25 cellular contexts compared by ENCODE assay signal in genomic region chr13:105340061-105340606, GRCh38.
"Had no signal": no experiment of that assay in that cellular context is flagged by ENCODE, and none has a peak within 500 bp of the region (broad histone marks: within the 10 kb centered on the region; RNA-seq: fewer than 3 reads in every experiment).

No MANE protein-coding gene starts in this region.

- H3K27ac ChIP-seq: ascending aorta, SK-N-MC had no signal

- H3K9me3 Mint-ChIP-seq: activated naive CD4-positive, alpha-beta T cell treated with anti-CD3 and anti-CD28 coated beads, Interleukin-2, amount 50 U/mL, for 24 hours; activated T-cell treated with anti-CD3 and anti-CD28 coated beads, Interleukin-2, amount 50 U/mL, for 24 hours; activated T-helper 1 cell treated with anti-CD3 and anti-CD28 coated beads, Interleukin-12 subunit alpha, Interleukin-12 subunit beta, Interleukin-2, Interleukin-4 antibody, amounts not matched to agents 30 ng/mL and 10 ng/mL and 1 ng/mL, durations not matched to agents 14 hours and 24 hours and 36 hours; T-helper 1 cell treated with Interleukin-12 subunit alpha and Interleukin-12 subunit beta and Interleukin-4 antibody, amounts not matched to agents 30 μg/mL and 1 μg/mL, for 36 hours; WTC11 had no signal

- H3K9me3 ChIP-seq: ascending aorta had no signal

- H3K4me1 Mint-ChIP-seq: activated CD8-positive, alpha-beta memory T cell treated with anti-CD3 and anti-CD28 coated beads, Interleukin-2, amount 10 ng/mL, durations not matched to agents 7 days and 5 days; activated naive CD4-positive, alpha-beta T cell treated with anti-CD3 and anti-CD28 coated beads, Interleukin-2, amount 50 U/mL, for 24 hours; brain had no signal

- H3K36me3 ChIP-seq: ascending aorta had no signal

- H3K27ac Mint-ChIP-seq: activated CD8-positive, alpha-beta memory T cell treated with anti-CD3 and anti-CD28 coated beads, Interleukin-2, amount 10 ng/mL, durations not matched to agents 7 days and 5 days; activated naive CD4-positive, alpha-beta T cell treated with anti-CD3 and anti-CD28 coated beads, Interleukin-2, amount 50 U/mL, for 24 hours; activated T-cell treated with anti-CD3 and anti-CD28 coated beads, Interleukin-2, amount 50 U/mL, for 24 hours; activated T-helper 1 cell treated with anti-CD3 and anti-CD28 coated beads, Interleukin-12 subunit alpha, Interleukin-12 subunit beta, Interleukin-2, Interleukin-4 antibody, amounts not matched to agents 30 ng/mL and 10 ng/mL and 1 ng/mL, durations not matched to agents 14 hours and 24 hours and 36 hours; brain; T-helper 1 cell treated with Interleukin-12 subunit alpha and Interleukin-12 subunit beta and Interleukin-4 antibody, amounts not matched to agents 30 μg/mL and 1 μg/mL, for 36 hours; WTC11 had no signal

- H3K27me3 Mint-ChIP-seq: activated CD8-positive, alpha-beta memory T cell treated with anti-CD3 and anti-CD28 coated beads, Interleukin-2, amount 10 ng/mL, durations not matched to agents 7 days and 5 days; activated naive CD4-positive, alpha-beta T cell treated with anti-CD3 and anti-CD28 coated beads, Interleukin-2, amount 50 U/mL, for 24 hours; brain had no signal

- H3K4me3 ChIP-seq: ascending aorta, SK-N-MC had no signal

- DNase-seq: activated CD4-positive, alpha-beta T cell treated with anti-CD3 and anti-CD28 coated beads for 48 hours; activated CD4-positive, alpha-beta T cell treated with anti-CD3 and anti-CD28 coated beads, Interleukin-2, amount 50 U/mL, for 48 hours; activated CD4-positive, CD25-positive, alpha-beta regulatory T cell treated with anti-CD3 and anti-CD28 coated beads, Interleukin-2, amount 50 U/mL, for 72 hours; activated CD8-positive, alpha-beta memory T cell treated with anti-CD3 and anti-CD28 coated beads, Interleukin-2, amount 10 ng/mL, durations not matched to agents 7 days and 5 days; activated effector memory CD4-positive, alpha-beta T cell treated with Interleukin-2 at 50 U/mL for 16 hours; activated naive CD4-positive, alpha-beta T cell; activated T-cell treated with anti-CD3 and anti-CD28 coated beads, Interleukin-2, amount 50 U/mL, for 24 hours; amniotic stem cell; Kasumi-1; KBM-7; NCI-H1048; NCI-H146; NCI-H187 treated with DMSO at 0.1 percent for 48 hours; NCI-H2081 treated with DMSO at 0.1 percent for 48 hours; NCI-H446; NCI-H524; SHP77 treated with DMSO at 0.1 percent for 48 hours had no signal

- ATAC-seq: activated CD8-positive, alpha-beta memory T cell treated with anti-CD3 and anti-CD28 coated beads, Interleukin-2, amount 10 ng/mL, durations not matched to agents 7 days and 5 days; WTC11 had no signal

- FAIRE-seq: RCC 7860 had no signal

- H3K27me3 ChIP-seq: ascending aorta had no signal

- H3K4me3 Mint-ChIP-seq: activated CD8-positive, alpha-beta memory T cell treated with anti-CD3 and anti-CD28 coated beads, Interleukin-2, amount 10 ng/mL, durations not matched to agents 7 days and 5 days; activated naive CD4-positive, alpha-beta T cell treated with anti-CD3 and anti-CD28 coated beads, Interleukin-2, amount 50 U/mL, for 24 hours; activated T-cell treated with anti-CD3 and anti-CD28 coated beads, Interleukin-2, amount 50 U/mL, for 24 hours; activated T-helper 1 cell treated with anti-CD3 and anti-CD28 coated beads, Interleukin-12 subunit alpha, Interleukin-12 subunit beta, Interleukin-2, Interleukin-4 antibody, amounts not matched to agents 30 ng/mL and 10 ng/mL and 1 ng/mL, durations not matched to agents 14 hours and 24 hours and 36 hours; brain; T-helper 1 cell treated with Interleukin-12 subunit alpha and Interleukin-12 subunit beta and Interleukin-4 antibody, amounts not matched to agents 30 μg/mL and 1 μg/mL, for 36 hours; WTC11 had no signal

- H3K36me3 Mint-ChIP-seq: activated CD8-positive, alpha-beta memory T cell treated with anti-CD3 and anti-CD28 coated beads, Interleukin-2, amount 10 ng/mL, durations not matched to agents 7 days and 5 days; activated naive CD4-positive, alpha-beta T cell treated with anti-CD3 and anti-CD28 coated beads, Interleukin-2, amount 50 U/mL, for 24 hours; WTC11 had no signal
